Comparison of ENCODE assay signal across 8 cellular contexts in the genomic region with DNA sequence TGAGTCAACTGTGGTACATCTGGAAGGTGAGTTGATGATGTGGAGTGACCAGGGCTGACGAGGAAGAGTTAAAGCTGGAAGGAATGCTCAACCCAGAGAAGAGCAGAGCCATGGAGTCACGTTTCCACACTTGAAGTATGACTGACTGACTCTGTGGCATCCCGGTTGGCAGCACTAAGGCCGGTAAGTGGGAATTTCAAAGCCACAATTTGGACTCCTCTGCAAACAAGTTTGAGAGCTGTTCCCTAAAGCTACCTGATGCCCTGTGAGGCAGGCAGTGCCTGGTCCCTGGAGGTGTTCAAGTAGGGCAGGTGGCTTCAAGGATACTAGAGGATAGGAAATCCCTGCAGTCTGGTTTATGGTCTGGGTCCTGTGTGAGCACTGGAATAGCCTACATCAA.
A peak's percentile ranks its signal among the peaks of the same experiment; 100 is the strongest.
DNase-seq lines count a peak whose midpoint lies in the region; ATAC-seq and TF ChIP-seq lines count a peak whose summit lies in the region.

No MANE protein-coding gene starts in this region.

- no peaks in the 10 kb centered on the region for H3K9me3 Mint-ChIP-seq in activated naive CD8-positive, alpha-beta T cell treated with anti-CD3 and anti-CD28 coated beads, Interleukin-2, amount 50 U/mL, for 24 hours

- TF ChIP-seq CTCF in testis (IDR thresholded peaks at IDR 0.05), result no peak

- peaks cover 15% of the 10 kb centered on the region for H3K4me1 ChIP-seq in testis

- H3K9me3 ChIP-seq in testis, result no peaks in the 10 kb centered on the region

- peak overlapping the region; percentile 67 for H3K4me3 Mint-ChIP-seq in activated naive CD8-positive, alpha-beta T cell treated with anti-CD3 and anti-CD28 coated beads, Interleukin-2, amount 50 U/mL, for 24 hours

- DNase-seq in AG08396 (ENCODE audit: low spot score) (peak; percentile 21), kidney glomerular epithelial cell (lab: John Stamatoyannopoulos, UW) (peak; percentile 30), testis (peak; percentile 15), OCI-M1 (lab: John Stamatoyannopoulos, UW) (no peak), A172 (ENCODE audit: low spot score) (no peak), NCI-H2196 (lab: John Stamatoyannopoulos, UW; ENCODE audit: unreplicated experiment) (no peak)
- DNase-seq in activated naive CD8-positive, alpha-beta T cell treated with anti-CD3 and anti-CD28 coated beads, Interleukin-2, amount 50 U/mL, for 24 hours, result no peak

- H3K36me3 Mint-ChIP-seq in activated naive CD8-positive, alpha-beta T cell treated with anti-CD3 and anti-CD28 coated beads, Interleukin-2, amount 50 U/mL, for 24 hours (ENCODE audit: low read depth), result peaks cover 10% of the 10 kb centered on the region

- H3K27ac ChIP-seq in testis, result peak overlapping the region; percentile 93 to 95

- peak; percentile 6 for ATAC-seq in HG02798 (IDR thresholded peaks at IDR 0.05; ENCODE audit: poor library complexity, unreplicated experiment)
- no peak for ATAC-seq in activated naive CD8-positive, alpha-beta T cell treated with anti-CD3 and anti-CD28 coated beads, Interleukin-2, amount 50 U/mL, for 24 hours

- H3K27me3 ChIP-seq in testis, result no peaks in the 10 kb centered on the region

- intact Hi-C loops in testis (cut with DNase I; ENCODE audit: low total_unique reads), result no loop called here

- H3K4me1 Mint-ChIP-seq in activated naive CD8-positive, alpha-beta T cell treated with anti-CD3 and anti-CD28 coated beads, Interleukin-2, amount 50 U/mL, for 24 hours, result peaks cover 51% of the 10 kb centered on the region

- 18 to 51% methylated on average over 4 of the region's 4 CpGs for WGBS in testis, 2 donors

- peak overlapping the region; percentile 71 for H3K27ac Mint-ChIP-seq in activated naive CD8-positive, alpha-beta T cell treated with anti-CD3 and anti-CD28 coated beads, Interleukin-2, amount 50 U/mL, for 24 hours

- H3K36me3 ChIP-seq in testis (ENCODE audit: low read depth, missing control alignments), result no peaks in the 10 kb centered on the region

- H3K4me3 ChIP-seq in testis, result peak overlapping the region; percentile 57 to 72

- no peak for TF ChIP-seq POLR2A in testis (IDR thresholded peaks at IDR 0.05)

- peaks cover 8% of the 10 kb centered on the region for H3K27me3 Mint-ChIP-seq in activated naive CD8-positive, alpha-beta T cell treated with anti-CD3 and anti-CD28 coated beads, Interleukin-2, amount 50 U/mL, for 24 hours

Comparison
In these comparisons a context has a peak if more than half of its experiments do, and no peak if none do; other contexts are left out.
1. DNase-seq: peak in AG08396 (single experiment), kidney glomerular epithelial cell (single experiment) and testis (single experiment); none in activated naive CD8-positive, alpha-beta T cell treated with anti-CD3 and anti-CD28 coated beads, Interleukin-2, amount 50 U/mL, for 24 hours (single experiment), OCI-M1 (single experiment), A172 (single experiment) and NCI-H2196 (single experiment).